In the genomic region with DNA sequence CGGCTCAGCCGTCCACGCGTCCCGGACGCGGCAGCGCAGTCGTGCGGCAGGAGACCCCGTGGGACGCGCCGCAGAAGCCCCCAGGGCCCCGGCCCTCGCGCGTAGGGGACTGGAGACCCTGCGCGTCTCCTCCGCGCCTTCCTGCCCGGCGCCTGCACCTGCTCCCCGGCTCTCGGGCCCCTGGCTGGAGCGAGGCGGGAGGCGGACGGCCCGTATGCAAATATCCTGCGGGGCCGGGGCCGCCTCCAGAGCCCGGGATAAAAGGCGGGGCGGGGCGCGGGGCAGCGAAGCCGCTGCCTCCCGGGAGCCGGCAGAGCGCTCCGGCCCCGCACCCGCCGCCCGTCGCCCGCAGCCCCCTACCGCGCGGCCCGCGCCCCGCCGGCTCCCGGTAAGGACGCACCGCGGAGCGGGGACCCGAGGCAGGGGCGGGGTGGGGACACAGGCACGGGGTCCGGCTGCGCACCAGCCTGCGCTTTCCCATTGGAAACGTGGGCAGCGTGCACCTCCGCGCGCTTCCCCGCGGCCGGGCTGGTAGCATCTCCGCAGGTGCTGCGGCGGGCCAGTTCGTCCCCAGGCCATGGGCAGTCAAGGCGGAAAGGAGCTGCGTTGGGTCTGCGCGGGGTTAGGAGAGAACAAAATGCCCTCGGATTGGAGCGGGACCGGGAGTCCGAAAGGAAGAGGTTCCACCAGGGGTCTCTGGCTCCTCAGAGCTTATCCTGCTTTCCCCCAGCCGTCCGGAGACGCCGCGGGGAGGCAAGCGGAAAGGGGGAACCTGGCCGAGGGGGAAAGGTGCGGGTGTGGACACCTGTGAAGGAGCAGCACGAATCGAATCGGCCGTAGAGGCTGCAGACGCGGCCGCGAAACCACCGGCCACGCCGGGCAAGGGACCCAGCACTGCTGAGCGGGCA, we compare ENCODE assay signal across 8 cellular contexts. TPM values are rescaled to one million over a fixed set of nuclear protein-coding genes. Genes with fewer than 3 reads are reported as not detected.
A peak's percentile ranks its signal among the peaks of the same experiment; 100 is the strongest.
DNase-seq lines count a peak whose midpoint lies in the region; ATAC-seq, FAIRE-seq and TF ChIP-seq lines count a peak whose summit lies in the region.

A gene with protein sequence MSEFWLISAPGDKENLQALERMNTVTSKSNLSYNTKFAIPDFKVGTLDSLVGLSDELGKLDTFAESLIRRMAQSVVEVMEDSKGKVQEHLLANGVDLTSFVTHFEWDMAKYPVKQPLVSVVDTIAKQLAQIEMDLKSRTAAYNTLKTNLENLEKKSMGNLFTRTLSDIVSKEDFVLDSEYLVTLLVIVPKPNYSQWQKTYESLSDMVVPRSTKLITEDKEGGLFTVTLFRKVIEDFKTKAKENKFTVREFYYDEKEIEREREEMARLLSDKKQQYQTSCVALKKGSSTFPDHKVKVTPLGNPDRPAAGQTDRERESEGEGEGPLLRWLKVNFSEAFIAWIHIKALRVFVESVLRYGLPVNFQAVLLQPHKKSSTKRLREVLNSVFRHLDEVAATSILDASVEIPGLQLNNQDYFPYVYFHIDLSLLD (plus strand): TSS at position 287 of the 908 bp plus-strand sequence. CDS start 1,220 bp downstream, outside the sequence.

- DNase-seq in DMS53 (lab: John Stamatoyannopoulos, UW): peak; percentile 92
- peak; percentile 57 for DNase-seq in HuH-7.5 (ENCODE audit: low spot score)
- DNase-seq in adipocyte (ENCODE audit: low read depth): peak; percentile 34
- no peak for DNase-seq in keratinocyte (ENCODE audit: low read depth, low spot score)
- DNase-seq in NCI-H446 (lab: John Stamatoyannopoulos, UW): no peak

- H3K4me1 ChIP-seq in adipocyte (ENCODE audit: control insufficient read depth, insufficient read depth, low read length): peaks cover 15% of the 10 kb centered on the region
- H3K4me1 ChIP-seq in keratinocyte (ENCODE audit: control insufficient read depth, extremely low read depth, insufficient read depth, low read length): peaks cover 26% of the 10 kb centered on the region
- H3K4me1 ChIP-seq in subcutaneous abdominal adipose tissue (ENCODE audit: control insufficient read depth in 5 of 5, insufficient read depth in 5 of 5, low read length in 5 of 5): peaks cover 0 to 19% (median 16%) of the 10 kb centered on the region in 5 donors

- no peak within 1 kb of the TSS for H3K9ac ChIP-seq in adipocyte (ENCODE audit: low read length)
- no peak within 1 kb of the TSS for H3K9ac ChIP-seq in keratinocyte (ENCODE audit: control insufficient read depth, extremely low read depth, insufficient read depth, low read length)
- H3K9ac ChIP-seq in subcutaneous abdominal adipose tissue (ENCODE audit: low read length in 5 of 5): peak within 1 kb of the TSS in 1 of 5 donors; percentile 35

- no peaks in the 10 kb centered on the region for H3K79me2 ChIP-seq in keratinocyte (ENCODE audit: control insufficient read depth, insufficient read depth, low read length)

- dilution Hi-C loops in keratinocyte (cut with MboI; ENCODE audit: extremely low pct_ligation_motif_present, low sequenced_read_pairs): no loop called here

- no peak within 1 kb of the TSS for H3K27ac ChIP-seq in keratinocyte (ENCODE audit: control insufficient read depth, insufficient read depth, low read length)
- H3K27ac ChIP-seq in subcutaneous abdominal adipose tissue (ENCODE audit: low read depth, low read length): no peak within 1 kb of the TSS

- peak within 1 kb of the TSS; percentile 37 for H3K4me3 ChIP-seq in adipocyte (ENCODE audit: low read length)
- peak within 1 kb of the TSS; percentile 20 to 49 (median 48) for H3K4me3 ChIP-seq in keratinocyte (ENCODE audit: control insufficient read depth in 2 of 3, extremely low read depth in 1 of 3, insufficient read depth in 2 of 3, low read depth in 1 of 3, low read length in 3 of 3)
- H3K4me3 ChIP-seq in subcutaneous abdominal adipose tissue (ENCODE audit: low read depth in 1 of 5, low read length in 5 of 5): peak within 1 kb of the TSS in 4 of 5 donors; percentile 58 to 65 (median 62)

- no peaks in the 10 kb centered on the region for H4K20me1 ChIP-seq in keratinocyte (ENCODE audit: control insufficient read depth, extremely low read depth, insufficient read depth, low read length)

- H3K27me3 ChIP-seq in adipocyte (replicated peaks; ENCODE audit: control insufficient read depth, insufficient read depth, low read length): peaks cover 53% of the 10 kb centered on the region
- peaks cover 49% of the 10 kb centered on the region for H3K27me3 ChIP-seq in keratinocyte (ENCODE audit: control insufficient read depth, extremely low read depth, insufficient read depth, low read length)
- H3K27me3 ChIP-seq in subcutaneous abdominal adipose tissue (ENCODE audit: control insufficient read depth in 5 of 5, insufficient read depth in 4 of 5, low read length in 5 of 5): peaks cover 30 to 48% (median 39%) of the 10 kb centered on the region in 5 donors

- no peak for TF ChIP-seq CTCF in keratinocyte (optimal IDR thresholded peaks at IDR 0.05 in 1 of 3, IDR thresholded peaks at IDR 0.05 in 1 of 3, conservative IDR thresholded peaks at IDR 0.05 in 1 of 3; ENCODE audit: extremely low read depth in 1 of 3, insufficient read depth in 2 of 3, low read length in 3 of 3)

- no peak for FAIRE-seq in keratinocyte (lab: Jason Lieb, UNC)

- no peaks in the 10 kb centered on the region for H3K9me3 ChIP-seq in adipocyte (ENCODE audit: control insufficient read depth, low read length)
- no peaks in the 10 kb centered on the region for H3K9me3 ChIP-seq in keratinocyte (ENCODE audit: control insufficient read depth, low read depth, low read length)
- H3K9me3 ChIP-seq in subcutaneous abdominal adipose tissue (ENCODE audit: control insufficient read depth in 5 of 5, low read length in 5 of 5): no peaks in the 10 kb centered on the region

- ATAC-seq in GM19395 (IDR thresholded peaks at IDR 0.05; ENCODE audit: unreplicated experiment) (peak; percentile 70), HG03457 (IDR thresholded peaks at IDR 0.05; ENCODE audit: unreplicated experiment) (no peak)

- peak within 1 kb of the TSS; percentile 81 for H3K4me2 ChIP-seq in keratinocyte (ENCODE audit: control insufficient read depth, extremely low read depth, insufficient read depth, low read depth, low read length)

- H3K36me3 ChIP-seq in adipocyte (ENCODE audit: control insufficient read depth, insufficient read depth, low read length, severe bottlenecking): no peaks in the 10 kb centered on the region
- H3K36me3 ChIP-seq in keratinocyte (ENCODE audit: control insufficient read depth in 2 of 2, extremely low read depth in 1 of 2, insufficient read depth in 2 of 2, low read length in 2 of 2): no peaks in the 10 kb centered on the region
- H3K36me3 ChIP-seq in subcutaneous abdominal adipose tissue (ENCODE audit: control insufficient read depth in 5 of 5, insufficient read depth in 5 of 5, low read length in 5 of 5): no peaks in the 10 kb centered on the region

- H2AFZ ChIP-seq in keratinocyte (ENCODE audit: control insufficient read depth, low read length): peak within 1 kb of the TSS; percentile 13

- H3K9me1 ChIP-seq in keratinocyte (ENCODE audit: control insufficient read depth, extremely low read depth, insufficient read depth, low read length): no peaks in the 10 kb centered on the region

RNA-seq across cellular contexts. Expression of the gene that starts here (rescaled TPM):
- 0.31 to 0.55 TPM (median 0.49 TPM) in 3 replicates for polyA plus RNA-seq in keratinocyte
- polyA plus RNA-seq in keratinocyte (2011; ENCODE audit: low read depth): 61.7 TPM
- polyA plus RNA-seq in keratinocyte (2011; cell fraction: cytosol; rRNA removed): 0.26 and 0.68 TPM in 2 replicates
- 5.0 and 9.5 TPM in 2 replicates for polyA plus RNA-seq in keratinocyte (2011; cell fraction: nucleus; rRNA removed)
- polyA plus RNA-seq in keratinocyte (2012; ENCODE audit: low replicate concordance): 0.92 and 99.9 TPM in 2 replicates
- 0.13 TPM in 1 of 3 replicates, not detected in the others for polyA minus RNA-seq in keratinocyte
- polyA minus RNA-seq in keratinocyte (2011; cell fraction: cytosol; rRNA and poly(A)+ RNA removed): not detected
- polyA minus RNA-seq in keratinocyte (2011; cell fraction: nucleus; rRNA and poly(A)+ RNA removed): 1.7 and 3.0 TPM in 2 replicates

Comparison
In these comparisons a context has a peak if more than half of its experiments do, and no peak if none do; other contexts are left out.
1. DNase-seq: peak in DMS53 (single experiment), HuH-7.5 (single experiment) and adipocyte (single experiment); none in keratinocyte (single experiment) and NCI-H446 (0 of 2).
2. Peak in every context shown above with its lines, with median percentiles within 50 percentile points of each other: H3K4me3 ChIP-seq.